ENCODE assay signal across 8 cellular contexts in genomic region chr12:92551853-92552397, GRCh38.
DNase-seq lines count a peak whose midpoint lies in the region; ATAC-seq, FAIRE-seq and TF ChIP-seq lines count a peak whose summit lies in the region.

No MANE protein-coding gene starts in this region.

- no peak for TF ChIP-seq POLR2A in sigmoid colon (IDR thresholded peaks at IDR 0.05)

- no peak overlapping the region for H3K27ac ChIP-seq in sigmoid colon

- H3K27me3 ChIP-seq in bronchial epithelial cell (ENCODE audit: control insufficient read depth, insufficient read depth, low read length) (no peaks in the 10 kb centered on the region), sigmoid colon (no peaks in the 10 kb centered on the region)

- no peak for FAIRE-seq in bronchial epithelial cell (lab: Jason Lieb, UNC)

- H3K4me1 ChIP-seq in sigmoid colon = peaks cover 0 to 15% (median 4%) of the 10 kb centered on the region in 4 donors

- intact Hi-C loops in sigmoid colon (cut with DNase I) = no loop called here

- ATAC-seq in GM19468 (IDR thresholded peaks at IDR 0.05; ENCODE audit: extremely low read depth, unreplicated experiment) = peak; percentile 39
- ATAC-seq in HG03469 (IDR thresholded peaks at IDR 0.05; ENCODE audit: unreplicated experiment) = peak; percentile 57

- H3K36me3 ChIP-seq in bronchial epithelial cell (ENCODE audit: control insufficient read depth, insufficient read depth, low read length) (no peaks in the 10 kb centered on the region), sigmoid colon (no peaks in the 10 kb centered on the region)

- H3K9me3 ChIP-seq in sigmoid colon = no peaks in the 10 kb centered on the region

- TF ChIP-seq EP300 in sigmoid colon (IDR thresholded peaks at IDR 0.05) = no peak

- H3K4me3 ChIP-seq in bronchial epithelial cell (ENCODE audit: low read depth, low read length) = no peak overlapping the region
- H3K4me3 ChIP-seq in sigmoid colon = no peak overlapping the region

- TF ChIP-seq CTCF in GM10266 (IDR thresholded peaks at IDR 0.05; ENCODE audit: control insufficient read depth, insufficient read depth, low read depth, missing control alignments) = no peak
- TF ChIP-seq CTCF in bronchial epithelial cell (IDR thresholded peaks at IDR 0.05; ENCODE audit: insufficient read depth, low read length, severe bottlenecking) = no peak
- no peak for TF ChIP-seq CTCF in sigmoid colon (IDR thresholded peaks at IDR 0.05)

- peak; percentile 59 for DNase-seq in GM10266 (ENCODE audit: extremely low spot score)
- peak; percentile 96 for DNase-seq in bronchial epithelial cell (ENCODE audit: low read depth)
- DNase-seq in stimulated activated CD8-positive, alpha-beta memory T cell treated with anti-CD3 and anti-CD28 coated beads, Interleukin-2, amount 100 ng/mL, for 48 hours (ENCODE audit: low read depth in 2 of 2) = peak; percentile 30 to 34
- DNase-seq in dermis blood vessel endothelial cell = no peak
- DNase-seq in hypothalamus (lab: John Stamatoyannopoulos, UW) = no peak
- DNase-seq in sigmoid colon = no peak

Comparison
In these comparisons a context has a peak if more than half of its experiments do, and no peak if none do; other contexts are left out.
1. DNase-seq: peak in GM10266 (single experiment), bronchial epithelial cell (single experiment) and stimulated activated CD8-positive, alpha-beta memory T cell treated with anti-CD3 and anti-CD28 coated beads, Interleukin-2, amount 100 ng/mL, for 48 hours (2 of 2); none in dermis blood vessel endothelial cell (single experiment), hypothalamus (0 of 51) and sigmoid colon (single experiment).